Comparison of ENCODE assay signal across 1 cellular context in genomic region chr2:240565267-240566202, GRCh38.
A peak's percentile ranks its signal among the peaks of the same experiment; 100 is the strongest.
TF ChIP-seq lines count a peak whose summit lies in the region.

No MANE protein-coding gene starts in this region.

TF ChIP-seq in HepG2, 621 proteins besides CTCF, POLR2A, EP300 and RAD21 (continued from another document and continues in another):
- 0 out of 2 replicates have a peak, but pooled peaks have one; percentile 18 for TF ChIP-seq ZBED4 (CRISPR knock-in tag; IDR thresholded peaks at IDR 0.05; ENCODE audit: borderline replicate concordance)
- TF ChIP-seq MZF1 (CRISPR knock-in tag; IDR thresholded peaks at IDR 0.05; ENCODE audit: borderline replicate concordance) = 0 out of 2 replicates have a peak, but pooled peaks have one; percentile 74
- TF ChIP-seq ZNF572 (CRISPR knock-in tag; IDR thresholded peaks at IDR 0.05) = no peak
- TF ChIP-seq ARID5B (CRISPR knock-in tag; IDR thresholded peaks at IDR 0.05) = peak; percentile 49
- TF ChIP-seq NAIF1 (CRISPR knock-in tag; IDR thresholded peaks at IDR 0.05; ENCODE audit: borderline replicate concordance) = no peak; the same call in 1 of the 2 replicates
- TF ChIP-seq ZNF234 (CRISPR knock-in tag; conservative IDR thresholded peaks at IDR 0.05) = no peak
- no peak for TF ChIP-seq HNF1A (IDR thresholded peaks at IDR 0.05; ENCODE audit: low read depth)
- peak; percentile 53; the same call in 1 of the 2 replicates for TF ChIP-seq HNF1A (CRISPR knock-in tag; IDR thresholded peaks at IDR 0.05; ENCODE audit: borderline replicate concordance)
- TF ChIP-seq DRAP1 (CRISPR knock-in tag; IDR thresholded peaks at IDR 0.05) = peak; percentile 52
- TF ChIP-seq ZNF501 (CRISPR knock-in tag; IDR thresholded peaks at IDR 0.05) = peak; percentile 75
- 0 out of 2 replicates have a peak, but pooled peaks have one; percentile 55 for TF ChIP-seq ZNF709 (CRISPR knock-in tag; IDR thresholded peaks at IDR 0.05)
- no peak for TF ChIP-seq ZNF503 (CRISPR knock-in tag; IDR thresholded peaks at IDR 0.05)
- TF ChIP-seq ZNF142 (CRISPR knock-in tag; IDR thresholded peaks at IDR 0.05) = no peak
- TF ChIP-seq ZFP91 (CRISPR knock-in tag; IDR thresholded peaks at IDR 0.05; ENCODE audit: borderline replicate concordance) = peak; percentile 78; the same call in 1 of the 2 replicates
- peak; percentile 70; the same call in 1 of the 2 replicates for TF ChIP-seq ARNTL (CRISPR knock-in tag; IDR thresholded peaks at IDR 0.05)
- peak; percentile 67 for TF ChIP-seq YEATS2 (CRISPR knock-in tag; IDR thresholded peaks at IDR 0.05; ENCODE audit: borderline replicate concordance)
- TF ChIP-seq ZNF691 (CRISPR knock-in tag; IDR thresholded peaks at IDR 0.05; ENCODE audit: borderline replicate concordance, low read depth) = peak; percentile 76; the same call in 1 of the 2 replicates
- 0 out of 2 replicates have a peak, but pooled peaks have one; percentile 10 for TF ChIP-seq ZNF768 (CRISPR knock-in tag; IDR thresholded peaks at IDR 0.05)
- peak; percentile 65; the same call in 1 of the 2 replicates for TF ChIP-seq ZNF878 (CRISPR knock-in tag; IDR thresholded peaks at IDR 0.05)
- peak; percentile 72; the same call in 1 of the 2 replicates for TF ChIP-seq ZNF281 (CRISPR knock-in tag; IDR thresholded peaks at IDR 0.05; ENCODE audit: borderline replicate concordance)
- no peak for TF ChIP-seq ZFP82 (CRISPR knock-in tag; IDR thresholded peaks at IDR 0.05; ENCODE audit: borderline replicate concordance)
- peak in 1 of 2 experiments; percentile 28; a peak in 1 of 4 replicates for TF ChIP-seq KLF16 (CRISPR knock-in tag; IDR thresholded peaks at IDR 0.05)
